Comparison of ENCODE assay signal across 18 cellular contexts in genomic region chr13:106029901-106030300, GRCh38.
DNase-seq lines count a peak whose midpoint lies in the region; TF ChIP-seq lines count a peak whose summit lies in the region.
"Had no signal": no experiment of that assay in that cellular context is flagged by ENCODE, and none has a peak within 500 bp of the region (broad histone marks: within the 10 kb centered on the region; RNA-seq: fewer than 3 reads in every experiment).

No MANE protein-coding gene starts in this region.

- no peak overlapping the region for H3K4me3 ChIP-seq in neural progenitor cell
- H3K4me3 ChIP-seq: BLaER1 treated with 17β-estradiol and CSF1 and Interleukin-3, amounts not matched to agents 10 nM and 100 nM; HAP-1 had no signal

- H3F3A ChIP-seq in neural progenitor cell (ENCODE audit: low read depth), result no peaks in the 10 kb centered on the region

- H3K4me2 ChIP-seq in neural progenitor cell, result no peak overlapping the region
- H3K4me2 ChIP-seq: BLaER1 treated with 17β-estradiol and CSF1 and Interleukin-3, amounts not matched to agents 10 nM and 100 nM had no signal

- H2AFZ ChIP-seq in neural progenitor cell (replicated peaks), result no peak overlapping the region

- no peaks in the 10 kb centered on the region for H3K27me3 ChIP-seq in neural progenitor cell
- H3K27me3 ChIP-seq: BLaER1 treated with 17β-estradiol and CSF1 and Interleukin-3, amounts not matched to agents 10 nM and 100 nM had no signal

- no peak for TF ChIP-seq CTCF in neural progenitor cell (IDR thresholded peaks at IDR 0.05)

- H3K79me2 ChIP-seq in neural progenitor cell (ENCODE audit: low read depth), result no peaks in the 10 kb centered on the region

- H3K9me3 ChIP-seq in neural progenitor cell (ENCODE audit: low read depth), result no peaks in the 10 kb centered on the region
- H3K9me3 ChIP-seq: BLaER1 treated with 17β-estradiol and CSF1 and Interleukin-3, amounts not matched to agents 10 nM and 100 nM; HAP-1 had no signal

- DNase-seq in NCI-H2171 treated with DMSO at 0.1 percent for 48 hours (lab: John Stamatoyannopoulos, UW), result peak; percentile 42
- no peak for DNase-seq in NCI-H2171 (lab: John Stamatoyannopoulos, UW)
- peak; percentile 97 for DNase-seq in cerebellar cortex (ENCODE audit: low spot score)
- no peak for DNase-seq in neural progenitor cell (ENCODE audit: low spot score)
- no peak for DNase-seq in NCI-H2081 treated with DMSO at 0.1 percent for 48 hours (lab: John Stamatoyannopoulos, UW)
- no peak for DNase-seq in activated gamma-delta T cell (lab: John Stamatoyannopoulos, UW)
- no peak for DNase-seq in activated naive CD4-positive, alpha-beta T cell treated with Interleukin-2 at 50 U/mL for 16 hours
- DNase-seq: 8988T; AML-193; CD4-positive, CD25-positive, alpha-beta regulatory T cell; DMS153; DMS79 treated with DMSO at 0.1 percent for 48 hours; EL; GDM1; GOT3; HFFc6 had no signal

- no peaks in the 10 kb centered on the region for H3K9me3 Mint-ChIP-seq in neural progenitor cell
- H3K9me3 Mint-ChIP-seq: HFFc6 had no signal

- peaks cover 14% of the 10 kb centered on the region for H3K4me1 Mint-ChIP-seq in neural progenitor cell
- H3K4me1 Mint-ChIP-seq: CD4-positive, CD25-positive, alpha-beta regulatory T cell had no signal

- H3K9ac ChIP-seq in neural progenitor cell, result no peak overlapping the region
- H3K9ac ChIP-seq: BLaER1 treated with 17β-estradiol and CSF1 and Interleukin-3, amounts not matched to agents 10 nM and 100 nM had no signal

- H3K4me1 ChIP-seq in neural progenitor cell, result no peaks in the 10 kb centered on the region
- H3K4me1 ChIP-seq: BLaER1 treated with 17β-estradiol and CSF1 and Interleukin-3, amounts not matched to agents 10 nM and 100 nM; HAP-1 had no signal

- H3K27me3 Mint-ChIP-seq in neural progenitor cell (ENCODE audit: insufficient read depth, low read depth), result peaks cover 7% of the 10 kb centered on the region
- H3K27me3 Mint-ChIP-seq: CD4-positive, CD25-positive, alpha-beta regulatory T cell had no signal

- no peaks in the 10 kb centered on the region for H3K36me3 ChIP-seq in neural progenitor cell
- H3K36me3 ChIP-seq: BLaER1 treated with 17β-estradiol and CSF1 and Interleukin-3, amounts not matched to agents 10 nM and 100 nM; HAP-1 had no signal

- H3K36me3 Mint-ChIP-seq in neural progenitor cell, result no peaks in the 10 kb centered on the region
- H3K36me3 Mint-ChIP-seq: CD4-positive, CD25-positive, alpha-beta regulatory T cell had no signal

- no peaks in the 10 kb centered on the region for H4K20me1 ChIP-seq in neural progenitor cell (ENCODE audit: low read depth)
- H4K20me1 ChIP-seq: BLaER1 treated with 17β-estradiol and CSF1 and Interleukin-3, amounts not matched to agents 10 nM and 100 nM had no signal

- no peak overlapping the region for H3K27ac ChIP-seq in neural progenitor cell
- H3K27ac ChIP-seq: BLaER1 treated with 17β-estradiol and CSF1 and Interleukin-3, amounts not matched to agents 10 nM and 100 nM had no signal

- H3K4me3 Mint-ChIP-seq in neural progenitor cell, result no peak overlapping the region
- H3K4me3 Mint-ChIP-seq: CD4-positive, CD25-positive, alpha-beta regulatory T cell; HFFc6 had no signal

- peak overlapping the region; percentile 77 for H3K27ac Mint-ChIP-seq in neural progenitor cell
- H3K27ac Mint-ChIP-seq: CD4-positive, CD25-positive, alpha-beta regulatory T cell; HFFc6 had no signal

Comparison
In these comparisons a context has a peak if more than half of its experiments do, and no peak if none do; other contexts are left out.
1. DNase-seq: peak in NCI-H2171 treated with DMSO at 0.1 percent for 48 hours (single experiment) and cerebellar cortex (single experiment); none in NCI-H2171 (single experiment), neural progenitor cell (single experiment), NCI-H2081 treated with DMSO at 0.1 percent for 48 hours (single experiment), activated gamma-delta T cell (single experiment) and activated naive CD4-positive, alpha-beta T cell treated with Interleukin-2 at 50 U/mL for 16 hours (single experiment).